12 cellular contexts compared by ENCODE assay signal in genomic region chr10:106355450-106355849, GRCh38.
DNase-seq lines count a peak whose midpoint lies in the region; ATAC-seq and TF ChIP-seq lines count a peak whose summit lies in the region.
"Had no signal": no experiment of that assay in that cellular context is flagged by ENCODE, and none has a peak within 500 bp of the region (broad histone marks: within the 10 kb centered on the region; RNA-seq: fewer than 3 reads in every experiment).

No MANE protein-coding gene starts in this region.

- H3K4me1 ChIP-seq in DND-41 (ENCODE audit: insufficient read depth, low read length), result no peaks in the 10 kb centered on the region
- H3K4me1 ChIP-seq: body of pancreas had no signal

- H3K36me3 ChIP-seq in DND-41 (ENCODE audit: insufficient read depth, low read length) (no peaks in the 10 kb centered on the region), kidney epithelial cell (ENCODE audit: control insufficient read depth, insufficient read depth, low read length) (no peaks in the 10 kb centered on the region)

- H3K79me2 ChIP-seq in DND-41 (ENCODE audit: insufficient read depth, low read length), result no peaks in the 10 kb centered on the region

- H3K9ac ChIP-seq in DND-41 (ENCODE audit: low read depth, low read length), result no peak overlapping the region

- no peak overlapping the region for H3K27ac ChIP-seq in DND-41 (ENCODE audit: low read length)
- H3K27ac ChIP-seq: body of pancreas had no signal

- no peak for DNase-seq in DND-41
- peak; percentile 11 for DNase-seq in KBM-7
- no peak for DNase-seq in astrocyte of the spinal cord (ENCODE audit: low read depth, low spot score)
- no peak for DNase-seq in kidney epithelial cell (ENCODE audit: low read depth)
- DNase-seq in cerebellar nuclear complex (lab: John Stamatoyannopoulos, UW), result no peak
- DNase-seq in D341Med (ENCODE audit: low spot score), result no peak
- DNase-seq in NCI-H510A (lab: John Stamatoyannopoulos, UW), result no peak
- no peak for DNase-seq in midbrain (lab: John Stamatoyannopoulos, UW)
- DNase-seq: body of pancreas; islet precursor cell; nucleus accumbens; stimulated activated naive B cell treated with anti-CD40 and anti-IgM and Interleukin-4, amounts not matched to agents 10 μg/mL and 1 μg/mL and 100 μg/mL, for 72 hours had no signal

- H3K27me3 ChIP-seq in DND-41 (ENCODE audit: insufficient read depth, low read length, poor library complexity) (no peaks in the 10 kb centered on the region), kidney epithelial cell (ENCODE audit: control insufficient read depth, insufficient read depth, low read length) (no peaks in the 10 kb centered on the region)
- H3K27me3 ChIP-seq: body of pancreas had no signal

- H2AFZ ChIP-seq in DND-41 (ENCODE audit: low read depth, low read length), result no peak overlapping the region

- no peaks in the 10 kb centered on the region for H4K20me1 ChIP-seq in DND-41 (ENCODE audit: insufficient read depth, low read length)

- no peak for ATAC-seq in DND-41 (ENCODE audit: insufficient read depth, low read depth)
- ATAC-seq: body of pancreas; stimulated activated naive B cell treated with anti-CD40 and anti-IgM and Interleukin-4, amounts not matched to agents 10 μg/mL and 1 μg/mL and 100 μg/mL, for 72 hours had no signal

- in situ Hi-C loops in KBM-7 (cut with MboI; ENCODE audit: low pct_unique_long_range_greater_than_20kb, low sequenced_read_pairs), result no loop called here
- in situ Hi-C loops in astrocyte of the spinal cord (cut with HindIII; ENCODE audit: low sequenced_read_pairs), result no loop called here

- peak; percentile 15 for TF ChIP-seq CTCF in DND-41 (IDR thresholded peaks at IDR 0.05; ENCODE audit: borderline replicate concordance, extremely low read depth, low read length, poor library complexity, severe bottlenecking)
- peak; percentile 26 for TF ChIP-seq CTCF in astrocyte of the spinal cord (IDR thresholded peaks at IDR 0.05; ENCODE audit: low read depth, low read length)
- peak; percentile 37 for TF ChIP-seq CTCF in kidney epithelial cell (IDR thresholded peaks at IDR 0.05; ENCODE audit: insufficient read depth, low read length, poor library complexity, severe bottlenecking)

- H3K4me3 ChIP-seq in DND-41 (ENCODE audit: low read depth in 1 of 2, low read length in 2 of 2) (no peak overlapping the region), astrocyte of the spinal cord (ENCODE audit: low read depth, low read length) (no peak overlapping the region), kidney epithelial cell (ENCODE audit: low read depth, low read length) (no peak overlapping the region)
- H3K4me3 ChIP-seq: body of pancreas had no signal

- no peak overlapping the region for H3K4me2 ChIP-seq in DND-41 (ENCODE audit: insufficient read depth, low read length)

- no peaks in the 10 kb centered on the region for H3K9me3 ChIP-seq in DND-41 (ENCODE audit: insufficient read depth, low read length, severe bottlenecking)
- H3K9me3 ChIP-seq: body of pancreas had no signal
